ENCODE assay signal across 1 cellular context in the genomic region with DNA sequence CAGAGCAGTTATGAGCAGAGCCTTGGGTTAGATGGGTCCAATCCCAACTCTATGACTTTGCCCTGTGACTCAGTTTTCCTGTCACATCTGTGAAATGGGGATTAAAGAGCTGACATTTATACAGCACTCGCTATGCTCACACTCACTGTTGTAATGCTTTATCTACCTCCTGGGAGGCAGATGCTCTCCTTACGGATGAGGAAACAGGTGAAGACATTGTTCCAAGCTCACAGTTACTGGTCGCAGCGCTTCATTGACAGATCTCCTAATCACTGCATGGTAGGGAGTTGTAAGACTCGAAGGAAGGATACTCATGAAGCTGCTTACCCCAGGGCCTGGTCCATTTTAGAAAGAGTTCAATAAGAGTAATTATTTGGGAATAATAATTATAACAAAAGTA.
A peak's percentile ranks its signal among the peaks of the same experiment; 100 is the strongest.
TF ChIP-seq lines count a peak whose summit lies in the region.

No MANE protein-coding gene starts in this region.

TF ChIP-seq in HepG2, 621 proteins besides CTCF, POLR2A, EP300 and RAD21:
- TF ChIP-seq, protein P1, sequence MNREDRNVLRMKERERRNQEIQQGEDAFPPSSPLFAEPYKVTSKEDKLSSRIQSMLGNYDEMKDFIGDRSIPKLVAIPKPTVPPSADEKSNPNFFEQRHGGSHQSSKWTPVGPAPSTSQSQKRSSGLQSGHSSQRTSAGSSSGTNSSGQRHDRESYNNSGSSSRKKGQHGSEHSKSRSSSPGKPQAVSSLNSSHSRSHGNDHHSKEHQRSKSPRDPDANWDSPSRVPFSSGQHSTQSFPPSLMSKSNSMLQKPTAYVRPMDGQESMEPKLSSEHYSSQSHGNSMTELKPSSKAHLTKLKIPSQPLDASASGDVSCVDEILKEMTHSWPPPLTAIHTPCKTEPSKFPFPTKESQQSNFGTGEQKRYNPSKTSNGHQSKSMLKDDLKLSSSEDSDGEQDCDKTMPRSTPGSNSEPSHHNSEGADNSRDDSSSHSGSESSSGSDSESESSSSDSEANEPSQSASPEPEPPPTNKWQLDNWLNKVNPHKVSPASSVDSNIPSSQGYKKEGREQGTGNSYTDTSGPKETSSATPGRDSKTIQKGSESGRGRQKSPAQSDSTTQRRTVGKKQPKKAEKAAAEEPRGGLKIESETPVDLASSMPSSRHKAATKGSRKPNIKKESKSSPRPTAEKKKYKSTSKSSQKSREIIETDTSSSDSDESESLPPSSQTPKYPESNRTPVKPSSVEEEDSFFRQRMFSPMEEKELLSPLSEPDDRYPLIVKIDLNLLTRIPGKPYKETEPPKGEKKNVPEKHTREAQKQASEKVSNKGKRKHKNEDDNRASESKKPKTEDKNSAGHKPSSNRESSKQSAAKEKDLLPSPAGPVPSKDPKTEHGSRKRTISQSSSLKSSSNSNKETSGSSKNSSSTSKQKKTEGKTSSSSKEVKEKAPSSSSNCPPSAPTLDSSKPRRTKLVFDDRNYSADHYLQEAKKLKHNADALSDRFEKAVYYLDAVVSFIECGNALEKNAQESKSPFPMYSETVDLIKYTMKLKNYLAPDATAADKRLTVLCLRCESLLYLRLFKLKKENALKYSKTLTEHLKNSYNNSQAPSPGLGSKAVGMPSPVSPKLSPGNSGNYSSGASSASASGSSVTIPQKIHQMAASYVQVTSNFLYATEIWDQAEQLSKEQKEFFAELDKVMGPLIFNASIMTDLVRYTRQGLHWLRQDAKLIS (CRISPR knock-in tag; IDR thresholded peaks at IDR 0.05): no peak
- TF ChIP-seq, protein P2, sequence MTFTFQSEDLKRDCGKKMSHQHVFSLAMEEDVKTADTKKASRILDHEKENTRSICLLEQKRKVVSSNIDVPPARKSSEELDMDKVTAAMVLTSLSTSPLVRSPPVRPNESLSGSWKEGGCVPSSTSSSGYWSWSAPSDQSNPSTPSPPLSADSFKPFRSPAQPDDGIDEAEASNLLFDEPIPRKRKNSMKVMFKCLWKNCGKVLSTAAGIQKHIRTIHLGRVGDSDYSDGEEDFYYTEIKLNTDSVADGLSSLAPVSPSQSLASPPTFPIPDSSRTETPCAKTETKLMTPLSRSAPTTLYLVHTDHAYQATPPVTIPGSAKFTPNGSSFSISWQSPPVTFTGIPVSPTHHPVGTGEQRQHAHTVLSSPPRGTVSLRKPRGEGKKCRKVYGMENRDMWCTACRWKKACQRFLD (CRISPR knock-in tag; IDR thresholded peaks at IDR 0.05; ENCODE audit: borderline replicate concordance): no peak
- 0 out of 2 replicates have a peak, but pooled peaks have one; percentile 12 for TF ChIP-seq ZNF629 (CRISPR knock-in tag; conservative IDR thresholded peaks at IDR 0.05)
